ENCODE assay signal across 18 cellular contexts in the genomic region with DNA sequence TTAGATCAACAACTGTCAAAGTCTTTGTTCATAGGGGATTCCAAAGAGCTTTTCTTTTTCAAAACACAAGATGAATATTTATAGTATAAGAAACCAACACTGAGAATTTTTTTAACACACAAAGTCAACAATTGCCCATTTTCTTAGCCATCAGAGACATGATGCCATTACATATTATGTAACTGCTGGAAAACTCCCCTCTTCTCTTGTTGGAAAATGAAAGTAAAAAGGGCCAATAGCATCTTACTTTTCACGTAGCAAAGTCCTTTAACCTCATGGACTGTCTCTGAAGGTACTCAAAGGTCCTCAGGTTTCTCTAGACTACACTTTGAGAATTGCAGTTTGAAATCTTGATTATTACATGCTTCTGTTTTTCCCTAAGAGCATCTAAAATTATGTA.
DNase-seq lines count a peak whose midpoint lies in the region; ATAC-seq and TF ChIP-seq lines count a peak whose summit lies in the region.
"Had no signal": no experiment of that assay in that cellular context is flagged by ENCODE, and none has a peak within 500 bp of the region (broad histone marks: within the 10 kb centered on the region; RNA-seq: fewer than 3 reads in every experiment).

No MANE protein-coding gene starts in this region.

- H3K27me3 ChIP-seq in SK-N-SH (ENCODE audit: insufficient read depth) (no peaks in the 10 kb centered on the region), ascending aorta (no peaks in the 10 kb centered on the region), stomach smooth muscle (ENCODE audit: control insufficient read depth in 1 of 2, insufficient read depth in 2 of 2, low read length in 2 of 2) (no peaks in the 10 kb centered on the region)
- H3K27me3 ChIP-seq: BLaER1 treated with 17β-estradiol and CSF1 and Interleukin-3, amounts not matched to agents 10 nM and 100 nM had no signal

- no peaks in the 10 kb centered on the region for H4K20me1 ChIP-seq in SK-N-SH (ENCODE audit: insufficient read depth)
- H4K20me1 ChIP-seq: BLaER1 treated with 17β-estradiol and CSF1 and Interleukin-3, amounts not matched to agents 10 nM and 100 nM had no signal

- H3K4me1 ChIP-seq in SK-N-SH (ENCODE audit: control insufficient read depth in 1 of 2, insufficient read depth in 2 of 2, low read depth in 1 of 2, low read length in 1 of 2) (no peaks in the 10 kb centered on the region), ascending aorta (no peaks in the 10 kb centered on the region), stomach smooth muscle (ENCODE audit: control insufficient read depth, insufficient read depth, low read length) (no peaks in the 10 kb centered on the region)
- H3K4me1 ChIP-seq: BLaER1 treated with 17β-estradiol and CSF1 and Interleukin-3, amounts not matched to agents 10 nM and 100 nM; HAP-1 had no signal

- no peak for ATAC-seq in SK-N-SH treated with all-trans-retinoic acid at 6 μM for 48 hours
- ATAC-seq in GM18868 (IDR thresholded peaks at IDR 0.05; ENCODE audit: unreplicated experiment): peak; percentile 60
- no peak for ATAC-seq in HG03175 (IDR thresholded peaks at IDR 0.05; ENCODE audit: unreplicated experiment)

- H3K4me2 ChIP-seq in SK-N-SH: 0 out of 2 replicates have a peak overlapping the region, but pooled peaks have one; percentile 33

- intact Hi-C loops in ascending aorta (cut with DNase I): no loop called here

- no peaks in the 10 kb centered on the region for H3K36me3 ChIP-seq in SK-N-SH (replicated peaks in 1 of 2; ENCODE audit: control insufficient read depth in 1 of 2, insufficient read depth in 2 of 2, low read length in 1 of 2)
- no peaks in the 10 kb centered on the region for H3K36me3 ChIP-seq in ascending aorta
- no peaks in the 10 kb centered on the region for H3K36me3 ChIP-seq in stomach smooth muscle (ENCODE audit: control insufficient read depth in 2 of 2, insufficient read depth in 2 of 2, low read length in 2 of 2)
- H3K36me3 ChIP-seq: BLaER1 treated with 17β-estradiol and CSF1 and Interleukin-3, amounts not matched to agents 10 nM and 100 nM; HAP-1 had no signal

- no peak for TF ChIP-seq RAD21 in SK-N-SH (IDR thresholded peaks at IDR 0.05; ENCODE audit: low read length)

- no peak for TF ChIP-seq EP300 in SK-N-SH (IDR thresholded peaks at IDR 0.05; ENCODE audit: borderline replicate concordance in 1 of 2, low read depth in 1 of 2, low read length in 1 of 2)

- no peak overlapping the region for H3K4me3 ChIP-seq in SK-N-SH (ENCODE audit: low read depth in 2 of 2, low read length in 1 of 2)
- H3K4me3 ChIP-seq in ascending aorta: peak overlapping the region; percentile 9 to 37
- peak overlapping the region; percentile 9 to 16 for H3K4me3 ChIP-seq in stomach smooth muscle (ENCODE audit: low read length in 2 of 2)
- H3K4me3 ChIP-seq: BLaER1 treated with 17β-estradiol and CSF1 and Interleukin-3, amounts not matched to agents 10 nM and 100 nM; HAP-1 had no signal

- H3K27ac ChIP-seq in SK-N-SH (ENCODE audit: low read depth in 2 of 2, low read length in 1 of 2): no peak overlapping the region
- no peak overlapping the region for H3K27ac ChIP-seq in ascending aorta
- H3K27ac ChIP-seq in stomach smooth muscle (ENCODE audit: low read length): no peak overlapping the region
- H3K27ac ChIP-seq: 22Rv1; BLaER1 treated with 17β-estradiol and CSF1 and Interleukin-3, amounts not matched to agents 10 nM and 100 nM had no signal

- H3K9me3 ChIP-seq in SK-N-SH (no peaks in the 10 kb centered on the region), ascending aorta (no peaks in the 10 kb centered on the region), stomach smooth muscle (ENCODE audit: control insufficient read depth in 2 of 2, low read length in 2 of 2) (peaks cover 0 to 2% of the 10 kb centered on the region in 2 donors)
- H3K9me3 ChIP-seq: HAP-1 had no signal

- 0% methylated on average over 1 of the region's 1 CpG for WGBS in SK-N-SH (ENCODE audit: low lambda C conversion rate)

- POLR2A ChIA-PET in SK-N-SH (lab: Yijun Ruan, JAX): no interaction called here

- H3K9ac ChIP-seq in SK-N-SH (no peak overlapping the region), stomach smooth muscle (ENCODE audit: low read length in 2 of 2) (no peak overlapping the region)
- H3K9ac ChIP-seq: BLaER1 treated with 17β-estradiol and CSF1 and Interleukin-3, amounts not matched to agents 10 nM and 100 nM had no signal

- H3F3A ChIP-seq in SK-N-SH (replicated peaks; ENCODE audit: insufficient read depth): no peaks in the 10 kb centered on the region

- DNase-seq in SK-N-SH: no peak
- no peak for DNase-seq in ascending aorta (ENCODE audit: low spot score in 2 of 2)
- no peak for DNase-seq in kidney tubule cell (ENCODE audit: low spot score)
- no peak for DNase-seq in NCI-H1694 treated with DMSO at 0.1 percent for 48 hours (lab: John Stamatoyannopoulos, UW)
- DNase-seq: CD4-positive, alpha-beta T cell; CD8-positive, alpha-beta memory T cell; DMS 273 treated with DMSO at 0.1 percent for 48 hours; DMS79; GF-D8; GOT3; HFFc6 had no signal

- H3K9me2 ChIP-seq in SK-N-SH: no peaks in the 10 kb centered on the region

- no peaks in the 10 kb centered on the region for H3K79me2 ChIP-seq in SK-N-SH (ENCODE audit: insufficient read depth)

- CTCF ChIA-PET in SK-N-SH (lab: Yijun Ruan, JAX): no interaction called here

- 0 out of 2 replicates have a peak overlapping the region, but pooled peaks have one; percentile 1 for H2AFZ ChIP-seq in SK-N-SH (ENCODE audit: low read depth)

- TF ChIP-seq CTCF in SK-N-SH (IDR thresholded peaks at IDR 0.05): no peak
- TF ChIP-seq CTCF in ascending aorta (IDR thresholded peaks at IDR 0.05): no peak

TF ChIP-seq in SK-N-SH, 30 proteins besides CTCF, POLR2A, EP300 and RAD21:
- TF ChIP-seq MXI1 (IDR thresholded peaks at IDR 0.05; ENCODE audit: low read depth, low read length): no peak
- TF ChIP-seq EZH2phosphoT487 (IDR thresholded peaks at IDR 0.05; ENCODE audit: borderline replicate concordance, low read depth): no peak

TF ChIP-seq in SK-N-SH treated with all-trans-retinoic acid at 6 μM for 48 hours, 23 proteins besides CTCF, POLR2A, EP300 and RAD21 (continues in another document):
- TF ChIP-seq, protein P1, sequence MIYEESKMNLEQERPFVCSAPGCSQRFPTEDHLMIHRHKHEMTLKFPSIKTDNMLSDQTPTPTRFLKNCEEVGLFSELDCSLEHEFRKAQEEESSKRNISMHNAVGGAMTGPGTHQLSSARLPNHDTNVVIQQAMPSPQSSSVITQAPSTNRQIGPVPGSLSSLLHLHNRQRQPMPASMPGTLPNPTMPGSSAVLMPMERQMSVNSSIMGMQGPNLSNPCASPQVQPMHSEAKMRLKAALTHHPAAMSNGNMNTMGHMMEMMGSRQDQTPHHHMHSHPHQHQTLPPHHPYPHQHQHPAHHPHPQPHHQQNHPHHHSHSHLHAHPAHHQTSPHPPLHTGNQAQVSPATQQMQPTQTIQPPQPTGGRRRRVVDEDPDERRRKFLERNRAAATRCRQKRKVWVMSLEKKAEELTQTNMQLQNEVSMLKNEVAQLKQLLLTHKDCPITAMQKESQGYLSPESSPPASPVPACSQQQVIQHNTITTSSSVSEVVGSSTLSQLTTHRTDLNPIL (CRISPR knock-in tag; IDR thresholded peaks at IDR 0.05; ENCODE audit: low read depth): no peak
- TF ChIP-seq OSR1 (CRISPR knock-in tag; IDR thresholded peaks at IDR 0.05): no peak
- no peak for TF ChIP-seq POU6F1 (CRISPR knock-in tag; IDR thresholded peaks at IDR 0.05; ENCODE audit: borderline replicate concordance, low read depth)
- TF ChIP-seq ESRRG (CRISPR knock-in tag; IDR thresholded peaks at IDR 0.05): no peak
- TF ChIP-seq TCF4 (CRISPR knock-in tag; IDR thresholded peaks at IDR 0.05; ENCODE audit: borderline replicate concordance): no peak
- no peak for TF ChIP-seq ZFP3 (CRISPR knock-in tag; IDR thresholded peaks at IDR 0.05)
- no peak for TF ChIP-seq SNAI2 (CRISPR knock-in tag; IDR thresholded peaks at IDR 0.05)
- TF ChIP-seq ZNF565 (CRISPR knock-in tag; conservative IDR thresholded peaks at IDR 0.05; ENCODE audit: low read depth): no peak
- no peak for TF ChIP-seq BACH2 (CRISPR knock-in tag; IDR thresholded peaks at IDR 0.05; ENCODE audit: borderline replicate concordance)
- no peak for TF ChIP-seq TOX (CRISPR knock-in tag; IDR thresholded peaks at IDR 0.05; ENCODE audit: borderline replicate concordance)
- TF ChIP-seq GLIS3 (CRISPR knock-in tag; IDR thresholded peaks at IDR 0.05): no peak
- TF ChIP-seq PPARA (CRISPR knock-in tag; IDR thresholded peaks at IDR 0.05; ENCODE audit: borderline replicate concordance): no peak
- TF ChIP-seq ISL1 (CRISPR knock-in tag; IDR thresholded peaks at IDR 0.05): no peak
- TF ChIP-seq ARNTL (CRISPR knock-in tag; IDR thresholded peaks at IDR 0.05; ENCODE audit: borderline replicate concordance, low read depth): no peak
- no peak for TF ChIP-seq PATZ1 (CRISPR knock-in tag; IDR thresholded peaks at IDR 0.05; ENCODE audit: borderline replicate concordance)

Comparison
In these comparisons a context has a peak if more than half of its experiments do, and no peak if none do; other contexts are left out.
1. H3K4me3 ChIP-seq: peak in ascending aorta (2 of 2) and stomach smooth muscle (2 of 2); none in SK-N-SH (0 of 2).